ENCODE assay signal across 10 cellular contexts in genomic region chr4:128393111-128393704, GRCh38.
DNase-seq lines count a peak whose midpoint lies in the region; ATAC-seq and TF ChIP-seq lines count a peak whose summit lies in the region.
"Had no signal": no experiment of that assay in that cellular context is flagged by ENCODE, and none has a peak within 500 bp of the region (broad histone marks: within the 10 kb centered on the region; RNA-seq: fewer than 3 reads in every experiment).

No MANE protein-coding gene starts in this region.

- TF ChIP-seq RAD21 in IMR-90 (IDR thresholded peaks at IDR 0.05; ENCODE audit: low read length), result no peak

- H3K4me2 ChIP-seq in IMR-90 (ENCODE audit: low read depth, low read length) (peak overlapping the region; percentile 46), osteoblast (ENCODE audit: insufficient read depth, low read length) (peak overlapping the region; percentile 34)

- H4K20me1 ChIP-seq in IMR-90 (ENCODE audit: insufficient read depth, low read length) (no peaks in the 10 kb centered on the region), osteoblast (ENCODE audit: insufficient read depth, low read length) (no peaks in the 10 kb centered on the region)

- DNase-seq in IMR-90 (peak; percentile 57), adrenal gland (no peak), osteoblast (ENCODE audit: insufficient read length, low spot score, missing footprints) (peak; percentile 17), posterior cingulate gyrus (no peak), coronary artery (ENCODE audit: low spot score) (no peak), HuH-7 (ENCODE audit: low spot score) (no peak)
- DNase-seq: activated B cell treated with CpG ODN at 0.5 μM for 24 hours, immature natural killer cell had no signal

- no TSS peak for BruUV-seq in IMR-90 (replicated peaks; lab: Mats Ljungman, UMichigan)

- no CpG with 5 or more reads among the region's 6 CpGs for WGBS in IMR-90 (ENCODE audit: extremely low coverage in 2 of 2, insufficient read length in 1 of 2), 2 experiments
- 36 to 43% (median 39%) methylated on average over 6 of the region's 6 CpGs for WGBS in adrenal gland, 4 donors

- H3K27ac ChIP-seq in IMR-90 (ENCODE audit: insufficient read depth, low read length), result peak overlapping the region; percentile 83; the same call in 1 of the 2 replicates
- peak overlapping the region in 3 of 5 donors; percentile 28 to 60 (median 57) for H3K27ac ChIP-seq in adrenal gland
- H3K27ac ChIP-seq in osteoblast (ENCODE audit: low read depth, low read length), result peak overlapping the region; percentile 50
- H3K27ac ChIP-seq in coronary artery, result peak overlapping the region in 1 of 2 donors; percentile 53

- peak overlapping the region; percentile 44; the same call in 1 of the 2 replicates for H3K23ac ChIP-seq in IMR-90 (ENCODE audit: low read depth, low read length)

- dilution Hi-C loops in IMR-90 (cut with HindIII; ENCODE audit: low sequenced_read_pairs, unreplicated experiment), result no loop called here

- TF ChIP-seq POLR2A in IMR-90 (IDR thresholded peaks at IDR 0.05; ENCODE audit: low read depth, low read length) (no peak), adrenal gland (IDR thresholded peaks at IDR 0.05) (no peak)

- ATAC-seq in GM18861 (IDR thresholded peaks at IDR 0.05; ENCODE audit: unreplicated experiment) (peak; percentile 94), IMR-90 (ENCODE audit: low read depth) (peak; percentile 56), GM18873 (IDR thresholded peaks at IDR 0.05; ENCODE audit: low FRiP score, unreplicated experiment) (no peak)

- POLR2A ChIA-PET in IMR-90 (lab: Charles Lee; ENCODE audit: unreplicated experiment), result no interaction called here

- H2AK9ac ChIP-seq in IMR-90 (replicated peaks; ENCODE audit: low read depth, low read length, poor library complexity), result no peak overlapping the region

- TF ChIP-seq CTCF in IMR-90 (conservative IDR thresholded peaks at IDR 0.05; ENCODE audit: low read depth, low read length), result no peak
- TF ChIP-seq CTCF in adrenal gland (IDR thresholded peaks at IDR 0.05), result no peak
- no peak for TF ChIP-seq CTCF in osteoblast (IDR thresholded peaks at IDR 0.05; ENCODE audit: extremely low read depth, low read depth, low read length)
- TF ChIP-seq CTCF in coronary artery (IDR thresholded peaks at IDR 0.05), result no peak

- H3K4me1 ChIP-seq in IMR-90 (ENCODE audit: control insufficient read depth, insufficient read depth, low read length) (peaks cover 9% of the 10 kb centered on the region), adrenal gland (replicated peaks in 1 of 2) (peaks cover 15 to 26% of the 10 kb centered on the region in 2 donors), osteoblast (ENCODE audit: insufficient read depth, low read length) (peaks cover 11% of the 10 kb centered on the region)

- intact Hi-C loops in IMR-90 (cut with micrococcal nuclease), result no loop called here
- intact Hi-C loops in adrenal gland (cut with DNase I), result no loop called here
- intact Hi-C loops in posterior cingulate gyrus (cut with DNase I), result no loop called here

- CTCF ChIA-PET in IMR-90 (lab: Yijun Ruan, JAX), result interaction anchor here (0.7 kb wide), 1 partner anchor 9 kb away, joined by 4 read pairs; no protein-coding TSS in a partner anchor

- no peak overlapping the region for H3K56ac ChIP-seq in IMR-90 (ENCODE audit: extremely low read depth, insufficient read depth, low read length)

- H2BK120ac ChIP-seq in IMR-90 (ENCODE audit: low read depth, low read length), result peak overlapping the region; percentile 74; the same call in 1 of the 2 replicates

- H2BK15ac ChIP-seq in IMR-90 (ENCODE audit: low read depth, low read length), result peak overlapping the region; percentile 15; the same call in 2 of the 3 replicates

- in situ Hi-C loops in IMR-90 (cut with MboI; ENCODE audit: low sequenced_read_pairs), result no loop called here

- peak overlapping the region; percentile 78 for H2AFZ ChIP-seq in IMR-90 (replicated peaks; ENCODE audit: low read length, poor library complexity)
- peak overlapping the region; percentile 60 for H2AFZ ChIP-seq in osteoblast (ENCODE audit: low read length)

- H4K91ac ChIP-seq in IMR-90 (ENCODE audit: insufficient read depth, low read depth, low read length), result peak overlapping the region; percentile 86

- H4K5ac ChIP-seq in IMR-90 (ENCODE audit: low read depth, low read length), result peak overlapping the region; percentile 1; the same call in 1 of the 2 replicates

- peaks cover 11% of the 10 kb centered on the region for H3K9me1 ChIP-seq in IMR-90 (ENCODE audit: insufficient read depth, low read length)

- H2AK5ac ChIP-seq in IMR-90 (ENCODE audit: low read depth, low read length), result peak overlapping the region; percentile 96

- H3K4ac ChIP-seq in IMR-90 (ENCODE audit: low read depth, low read length), result peak overlapping the region; percentile 82

- peak overlapping the region; percentile 48 for H3K18ac ChIP-seq in IMR-90 (ENCODE audit: low read depth, low read length)

- peak overlapping the region; percentile 73 to 94; a peak in 3 of 4 replicates for H4K8ac ChIP-seq in IMR-90 (ENCODE audit: low read depth in 2 of 2, low read length in 2 of 2)

- no peaks in the 10 kb centered on the region for H3K36me3 ChIP-seq in IMR-90 (ENCODE audit: control insufficient read depth, insufficient read depth, low read length)
- H3K36me3 ChIP-seq in adrenal gland (replicated peaks in 1 of 2), result no peaks in the 10 kb centered on the region
- H3K36me3 ChIP-seq in osteoblast (ENCODE audit: insufficient read depth, low read length), result no peaks in the 10 kb centered on the region

- no peaks in the 10 kb centered on the region for H3K27me3 ChIP-seq in IMR-90 (ENCODE audit: control insufficient read depth, insufficient read depth, low read length)
- H3K27me3 ChIP-seq in adrenal gland, result no peaks in the 10 kb centered on the region
- no peaks in the 10 kb centered on the region for H3K27me3 ChIP-seq in osteoblast (ENCODE audit: insufficient read depth, low read length)

- no peaks in the 10 kb centered on the region for H3K9me3 ChIP-seq in IMR-90 (ENCODE audit: control insufficient read depth, insufficient read depth, low read length)
- H3K9me3 ChIP-seq in adrenal gland (replicated peaks in 1 of 3), result no peaks in the 10 kb centered on the region
- no peaks in the 10 kb centered on the region for H3K9me3 ChIP-seq in osteoblast (ENCODE audit: low read depth, low read length)

- peak overlapping the region; percentile 21 for H2BK5ac ChIP-seq in IMR-90 (ENCODE audit: low read depth, low read length, poor library complexity, severe bottlenecking)

- H2BK20ac ChIP-seq in IMR-90 (ENCODE audit: low read depth, low read length), result peak overlapping the region; percentile 75

- H3K4me3 ChIP-seq in IMR-90 (ENCODE audit: insufficient read depth, low read depth, low read length) (no peak overlapping the region), adrenal gland (no peak overlapping the region), osteoblast (ENCODE audit: insufficient read depth, low read length) (no peak overlapping the region), coronary artery (no peak overlapping the region)

- H3K9ac ChIP-seq in IMR-90 (ENCODE audit: low read depth, low read length), result peak overlapping the region; percentile 36

- H3K79me2 ChIP-seq in osteoblast (ENCODE audit: insufficient read depth, low read length), result no peaks in the 10 kb centered on the region

- H3K79me1 ChIP-seq in IMR-90 (ENCODE audit: low read depth in 1 of 2, low read length in 2 of 2), result no peaks in the 10 kb centered on the region

- H3K14ac ChIP-seq in IMR-90 (replicated peaks; ENCODE audit: low read depth, low read length), result peak overlapping the region; percentile 49; the same call in 1 of the 2 replicates

TF ChIP-seq in IMR-90, 13 proteins besides CTCF, POLR2A, EP300 and RAD21:
- TF ChIP-seq RFX5 (IDR thresholded peaks at IDR 0.05; ENCODE audit: low read depth, low read length) (no peak), SMC3 (IDR thresholded peaks at IDR 0.05; ENCODE audit: low read depth, low read length) (no peak), RCOR1 (IDR thresholded peaks at IDR 0.05; ENCODE audit: insufficient replicate concordance, low read length) (no peak), CHD1 (IDR thresholded peaks at IDR 0.05; ENCODE audit: low read depth, low read length) (no peak), BHLHE40 (IDR thresholded peaks at IDR 0.05; ENCODE audit: low read depth, low read length) (no peak), MAFK (IDR thresholded peaks at IDR 0.05; ENCODE audit: low read depth, low read length) (0 out of 2 replicates have a peak, but pooled peaks have one; percentile 7)

Comparison
In these comparisons a context has a peak if more than half of its experiments do, and no peak if none do; other contexts are left out.
1. DNase-seq: peak in IMR-90 (single experiment) and osteoblast (single experiment); none in adrenal gland (0 of 7), posterior cingulate gyrus (0 of 10), coronary artery (single experiment) and HuH-7 (single experiment).